ENCODE assay signal across 8 cellular contexts in genomic region chr5:219492-219891, GRCh38. TPM values are rescaled to one million over a fixed set of nuclear protein-coding genes. Genes with fewer than 3 reads are reported as not detected.
A peak's percentile ranks its signal among the peaks of the same experiment; 100 is the strongest.
DNase-seq lines count a peak whose midpoint lies in the region; ATAC-seq and TF ChIP-seq lines count a peak whose summit lies in the region.

No MANE protein-coding gene starts in this region.

- H3K4me1 Mint-ChIP-seq in CD8-positive, alpha-beta T cell (ENCODE audit: low read depth), result peaks cover 46% of the 10 kb centered on the region
- H3K4me1 Mint-ChIP-seq in activated T-helper 1 cell treated with anti-CD3 and anti-CD28 coated beads, Interleukin-12 subunit alpha, Interleukin-12 subunit beta, Interleukin-2, Interleukin-4 antibody, amounts not matched to agents 30 ng/mL and 10 ng/mL and 1 ng/mL, durations not matched to agents 14 hours and 24 hours and 36 hours (ENCODE audit: low read depth), result peaks cover 59% of the 10 kb centered on the region
- peaks cover 18% of the 10 kb centered on the region for H3K4me1 Mint-ChIP-seq in glutamatergic neuron (ENCODE audit: low read depth, unreplicated experiment)

- DNase-seq in CD8-positive, alpha-beta T cell, result peak in 5 of 7 experiments; percentile 7 to 38 (median 33)
- DNase-seq in Kasumi-1 (lab: John Stamatoyannopoulos, UW) (peak; percentile 10 to 40), glutamatergic neuron (no peak), sigmoid colon (no peak), NCI-H2196 treated with DMSO at 0.1 percent for 48 hours (lab: John Stamatoyannopoulos, UW; ENCODE audit: unreplicated experiment) (no peak), mesenteric fat pad (ENCODE audit: low spot score) (no peak)
- DNase-seq in activated T-helper 1 cell treated with anti-CD3 and anti-CD28 coated beads, Interleukin-12 subunit alpha, Interleukin-12 subunit beta, Interleukin-2, Interleukin-4 antibody, amounts not matched to agents 30 ng/mL and 10 ng/mL and 1 ng/mL, durations not matched to agents 14 hours and 24 hours and 36 hours (ENCODE audit: low spot score), result peak; percentile 22

- peak overlapping the region; percentile 52 for H3K4me3 ChIP-seq in CD8-positive, alpha-beta T cell (ENCODE audit: low read depth, low read length)
- H3K4me3 ChIP-seq in sigmoid colon, result peak overlapping the region in 3 of 4 donors; percentile 90 to 100 (median 99)

- no peaks in the 10 kb centered on the region for H3K9me3 ChIP-seq in CD8-positive, alpha-beta T cell (ENCODE audit: low read length)
- no peaks in the 10 kb centered on the region for H3K9me3 ChIP-seq in sigmoid colon

- TF ChIP-seq POLR2A in sigmoid colon (IDR thresholded peaks at IDR 0.05), result no peak

- peaks cover 3% of the 10 kb centered on the region for H3K36me3 ChIP-seq in CD8-positive, alpha-beta T cell (ENCODE audit: insufficient read depth, low read length)
- peaks cover 0 to 9% (median 6%) of the 10 kb centered on the region in 4 donors for H3K36me3 ChIP-seq in sigmoid colon

- POLR2A ChIA-PET in CD8-positive, alpha-beta T cell (lab: Charles Lee), result interaction anchor here (2.4 to 2.6 kb wide), 2 partner anchors 31 to 51 kb away, joined by 14 to 15 read pairs; partner anchors contain the start of gene PDCD6

- WGBS in sigmoid colon, 2 donors, result 2 to 10% methylated on average over 9 of the region's 9 CpGs

- H3K36me3 Mint-ChIP-seq in CD8-positive, alpha-beta T cell, result peaks cover 36% of the 10 kb centered on the region
- H3K36me3 Mint-ChIP-seq in activated T-helper 1 cell treated with anti-CD3 and anti-CD28 coated beads, Interleukin-12 subunit alpha, Interleukin-12 subunit beta, Interleukin-2, Interleukin-4 antibody, amounts not matched to agents 30 ng/mL and 10 ng/mL and 1 ng/mL, durations not matched to agents 14 hours and 24 hours and 36 hours (ENCODE audit: low read depth), result peaks cover 21% of the 10 kb centered on the region
- no peaks in the 10 kb centered on the region for H3K36me3 Mint-ChIP-seq in glutamatergic neuron (ENCODE audit: unreplicated experiment)

- H3K27ac Mint-ChIP-seq in CD8-positive, alpha-beta T cell, result peak overlapping the region; percentile 95
- peak overlapping the region; percentile 94 for H3K27ac Mint-ChIP-seq in activated T-helper 1 cell treated with anti-CD3 and anti-CD28 coated beads, Interleukin-12 subunit alpha, Interleukin-12 subunit beta, Interleukin-2, Interleukin-4 antibody, amounts not matched to agents 30 ng/mL and 10 ng/mL and 1 ng/mL, durations not matched to agents 14 hours and 24 hours and 36 hours
- no peak overlapping the region for H3K27ac Mint-ChIP-seq in glutamatergic neuron (ENCODE audit: unreplicated experiment)

- intact Hi-C loops in CD8-positive, alpha-beta T cell (cut with DNase I, micrococcal nuclease), result loop anchor here (2.0 to 10.0 kb wide), 2 partner anchors 255 to 393 kb away; partner anchors contain the start of gene CEP72 (in 1 of the 2)
- intact Hi-C loops in activated T-helper 1 cell treated with anti-CD3 and anti-CD28 coated beads, Interleukin-12 subunit alpha, Interleukin-12 subunit beta, Interleukin-2, Interleukin-4 antibody, amounts not matched to agents 30 ng/mL and 10 ng/mL and 1 ng/mL, durations not matched to agents 14 hours and 24 hours and 36 hours (cut with micrococcal nuclease), result loop anchor here (1.0 to 5.0 kb wide), 5 partner anchors 31 to 243 kb away; partner anchors contain the start of genes EXOC3 and PDCD6
- intact Hi-C loops in sigmoid colon (cut with DNase I), result loop anchor here (2.0 kb wide), 1 partner anchor 51 kb away; the partner anchor contains the start of gene PDCD6

- peak overlapping the region; percentile 70 for H3K27ac ChIP-seq in CD8-positive, alpha-beta T cell (ENCODE audit: low read depth, low read length)
- peak overlapping the region; percentile 89 to 92 (median 91) for H3K27ac ChIP-seq in sigmoid colon

- H3K4me3 Mint-ChIP-seq in CD8-positive, alpha-beta T cell, result peak overlapping the region; percentile 95
- peak overlapping the region; percentile 96 for H3K4me3 Mint-ChIP-seq in activated T-helper 1 cell treated with anti-CD3 and anti-CD28 coated beads, Interleukin-12 subunit alpha, Interleukin-12 subunit beta, Interleukin-2, Interleukin-4 antibody, amounts not matched to agents 30 ng/mL and 10 ng/mL and 1 ng/mL, durations not matched to agents 14 hours and 24 hours and 36 hours
- peak overlapping the region; percentile 97 for H3K4me3 Mint-ChIP-seq in glutamatergic neuron (ENCODE audit: unreplicated experiment)

- no peaks in the 10 kb centered on the region for H3K27me3 Mint-ChIP-seq in CD8-positive, alpha-beta T cell (ENCODE audit: low read depth)
- H3K27me3 Mint-ChIP-seq in activated T-helper 1 cell treated with anti-CD3 and anti-CD28 coated beads, Interleukin-12 subunit alpha, Interleukin-12 subunit beta, Interleukin-2, Interleukin-4 antibody, amounts not matched to agents 30 ng/mL and 10 ng/mL and 1 ng/mL, durations not matched to agents 14 hours and 24 hours and 36 hours (ENCODE audit: insufficient read depth), result no peaks in the 10 kb centered on the region
- H3K27me3 Mint-ChIP-seq in glutamatergic neuron (ENCODE audit: unreplicated experiment), result peaks cover 2% of the 10 kb centered on the region

- TF ChIP-seq CTCF in CD8-positive, alpha-beta T cell (IDR thresholded peaks at IDR 0.05), result no peak
- no peak for TF ChIP-seq CTCF in glutamatergic neuron (IDR thresholded peaks at IDR 0.05; ENCODE audit: partially characterized antibody, unreplicated experiment)
- TF ChIP-seq CTCF in sigmoid colon (IDR thresholded peaks at IDR 0.05), result no peak

- peaks cover 22% of the 10 kb centered on the region for H3K4me1 ChIP-seq in CD8-positive, alpha-beta T cell (ENCODE audit: insufficient read depth, low read length)
- peaks cover 0 to 39% (median 37%) of the 10 kb centered on the region in 4 donors for H3K4me1 ChIP-seq in sigmoid colon

- CTCF ChIA-PET in CD8-positive, alpha-beta T cell (lab: Charles Lee), result interaction anchor here (0.9 to 3.3 kb wide), 3 partner anchors 13 to 52 kb away, joined by 3 to 16 read pairs (median 3); partner anchors contain the start of gene PDCD6

- peak; percentile 27 for ATAC-seq in CD8-positive, alpha-beta T cell
- no peak for ATAC-seq in HG03280 (IDR thresholded peaks at IDR 0.05; ENCODE audit: unreplicated experiment)

- TF ChIP-seq EP300 in sigmoid colon (IDR thresholded peaks at IDR 0.05), result no peak

- H3K9me3 Mint-ChIP-seq in CD8-positive, alpha-beta T cell, result no peaks in the 10 kb centered on the region
- H3K9me3 Mint-ChIP-seq in activated T-helper 1 cell treated with anti-CD3 and anti-CD28 coated beads, Interleukin-12 subunit alpha, Interleukin-12 subunit beta, Interleukin-2, Interleukin-4 antibody, amounts not matched to agents 30 ng/mL and 10 ng/mL and 1 ng/mL, durations not matched to agents 14 hours and 24 hours and 36 hours, result no peaks in the 10 kb centered on the region
- H3K9me3 Mint-ChIP-seq in glutamatergic neuron (ENCODE audit: unreplicated experiment), result no peaks in the 10 kb centered on the region

- H3K27me3 ChIP-seq in CD8-positive, alpha-beta T cell (ENCODE audit: insufficient read depth, low read length), result no peaks in the 10 kb centered on the region
- no peaks in the 10 kb centered on the region for H3K27me3 ChIP-seq in sigmoid colon

RNA-seq across cellular contexts. Expression of gene SDHA, which starts 1.4 kb away (rescaled TPM):
- 100 to 1,000 TPM; 203 to 216 TPM for total RNA-seq in CD8-positive, alpha-beta T cell
- total RNA-seq in activated T-helper 1 cell treated with anti-CD3 and anti-CD28 coated beads, Interleukin-12 subunit alpha, Interleukin-12 subunit beta, Interleukin-2, Interleukin-4 antibody, amounts not matched to agents 30 ng/mL and 10 ng/mL and 1 ng/mL, durations not matched to agents 14 hours and 24 hours and 36 hours, result 135 TPM in 2 replicates
- total RNA-seq in glutamatergic neuron (ENCODE audit: unreplicated experiment) (81.3 TPM), sigmoid colon (10 to 100 TPM; 72.7 to 87.0 (median 80.2) TPM), mesenteric fat pad (112 TPM)
- 100 to 1,000 TPM; 184 to 290 (median 187) TPM for polyA plus RNA-seq in sigmoid colon

RNA-seq across cellular contexts. Expression of gene CCDC127, which starts 1.5 kb away (rescaled TPM):
- total RNA-seq in CD8-positive, alpha-beta T cell, result 1 to 10 TPM; 1.5 to 2.2 TPM
- total RNA-seq in activated T-helper 1 cell treated with anti-CD3 and anti-CD28 coated beads, Interleukin-12 subunit alpha, Interleukin-12 subunit beta, Interleukin-2, Interleukin-4 antibody, amounts not matched to agents 30 ng/mL and 10 ng/mL and 1 ng/mL, durations not matched to agents 14 hours and 24 hours and 36 hours, result 9.5 and 10.9 TPM in 2 replicates
- total RNA-seq in glutamatergic neuron (ENCODE audit: unreplicated experiment), result 11.9 TPM
- 1 to 10 TPM; 5.7 to 8.3 (median 7.1) TPM for total RNA-seq in sigmoid colon
- polyA plus RNA-seq in sigmoid colon, result 1 to 10 TPM; 1.2 to 3.3 (median 1.2) TPM
- total RNA-seq in mesenteric fat pad, result 6.5 TPM

RNA-seq across cellular contexts. Expression of gene LRRC14B, which starts 28.2 kb away (rescaled TPM):
- total RNA-seq in CD8-positive, alpha-beta T cell, result not detected
- not detected in 2 replicates for total RNA-seq in activated T-helper 1 cell treated with anti-CD3 and anti-CD28 coated beads, Interleukin-12 subunit alpha, Interleukin-12 subunit beta, Interleukin-2, Interleukin-4 antibody, amounts not matched to agents 30 ng/mL and 10 ng/mL and 1 ng/mL, durations not matched to agents 14 hours and 24 hours and 36 hours
- total RNA-seq in glutamatergic neuron (ENCODE audit: unreplicated experiment) (not detected), sigmoid colon (under 1 TPM in 1 of 4 donors, not detected in 3; 0.66 TPM), mesenteric fat pad (not detected)
- not detected for polyA plus RNA-seq in sigmoid colon

RNA-seq across cellular contexts. Expression of gene PDCD6, which starts 52.0 kb away (rescaled TPM):
- 10 to 100 TPM; 34.4 to 38.7 TPM for total RNA-seq in CD8-positive, alpha-beta T cell
- total RNA-seq in activated T-helper 1 cell treated with anti-CD3 and anti-CD28 coated beads, Interleukin-12 subunit alpha, Interleukin-12 subunit beta, Interleukin-2, Interleukin-4 antibody, amounts not matched to agents 30 ng/mL and 10 ng/mL and 1 ng/mL, durations not matched to agents 14 hours and 24 hours and 36 hours, result 117 and 118 TPM in 2 replicates
- total RNA-seq in glutamatergic neuron (ENCODE audit: unreplicated experiment) (56.9 TPM), sigmoid colon (10 to 100 TPM; 47.6 to 69.1 (median 53.5) TPM), mesenteric fat pad (66.7 TPM)
- polyA plus RNA-seq in sigmoid colon, result 100 to 1,000 TPM; 174 to 231 (median 182) TPM

Comparison
In these comparisons a context has a peak if more than half of its experiments do, and no peak if none do; other contexts are left out.
1. DNase-seq: peak in CD8-positive, alpha-beta T cell (5 of 7), Kasumi-1 (2 of 2) and activated T-helper 1 cell treated with anti-CD3 and anti-CD28 coated beads, Interleukin-12 subunit alpha, Interleukin-12 subunit beta, Interleukin-2, Interleukin-4 antibody, amounts not matched to agents 30 ng/mL and 10 ng/mL and 1 ng/mL, durations not matched to agents 14 hours and 24 hours and 36 hours (single experiment); none in glutamatergic neuron (single experiment), sigmoid colon (single experiment), NCI-H2196 treated with DMSO at 0.1 percent for 48 hours (single experiment) and mesenteric fat pad (single experiment).
2. Peak in every context shown above with its lines, with median percentiles within 50 percentile points of each other: H3K4me3 Mint-ChIP-seq.